1 cellular context compared by ENCODE assay signal in genomic region chr5:132839426-132840301, GRCh38.
TF ChIP-seq lines count a peak whose summit lies in the region.

No MANE protein-coding gene starts in this region.

TF ChIP-seq in HepG2, 621 proteins besides CTCF, POLR2A, EP300 and RAD21 (continued from another document and continues in another):
- TF ChIP-seq ZMAT5 (CRISPR knock-in tag; IDR thresholded peaks at IDR 0.05; ENCODE audit: borderline replicate concordance, low read depth) = no peak
- no peak for TF ChIP-seq CERS6 (CRISPR knock-in tag; IDR thresholded peaks at IDR 0.05)
- 0 out of 2 replicates have a peak, but pooled peaks have one; percentile 40 for TF ChIP-seq ZNF317 (CRISPR knock-in tag; IDR thresholded peaks at IDR 0.05)
- 0 out of 2 replicates have a peak, but pooled peaks have one; percentile 17 for TF ChIP-seq ZNF747 (CRISPR knock-in tag; IDR thresholded peaks at IDR 0.05; ENCODE audit: borderline replicate concordance)
- no peak for TF ChIP-seq ZZZ3 (CRISPR knock-in tag; IDR thresholded peaks at IDR 0.05; ENCODE audit: borderline replicate concordance)
- TF ChIP-seq AKNA (CRISPR knock-in tag; IDR thresholded peaks at IDR 0.05; ENCODE audit: borderline replicate concordance) = no peak
- no peak for TF ChIP-seq PHF20 (CRISPR knock-in tag; IDR thresholded peaks at IDR 0.05)
- TF ChIP-seq TARDBP (CRISPR knock-in tag; IDR thresholded peaks at IDR 0.05) = peak; percentile 85
- TF ChIP-seq CENPBD1 (CRISPR knock-in tag; IDR thresholded peaks at IDR 0.05; ENCODE audit: borderline replicate concordance, low read depth) = no peak
- no peak for TF ChIP-seq CREBL2 (CRISPR knock-in tag; IDR thresholded peaks at IDR 0.05; ENCODE audit: borderline replicate concordance)
- TF ChIP-seq TAF1 (CRISPR knock-in tag; IDR thresholded peaks at IDR 0.05) = peak; percentile 25; the same call in 1 of the 2 replicates
- TF ChIP-seq TCF7L2 (IDR thresholded peaks at IDR 0.05; ENCODE audit: low read depth, low read length) = peak; percentile 91
- TF ChIP-seq BATF2 (CRISPR knock-in tag; IDR thresholded peaks at IDR 0.05) = no peak
- TF ChIP-seq ZNF280D (CRISPR knock-in tag; IDR thresholded peaks at IDR 0.05) = no peak
- TF ChIP-seq CC2D1A (CRISPR knock-in tag; IDR thresholded peaks at IDR 0.05) = no peak
- TF ChIP-seq NR2C2 (CRISPR knock-in tag; IDR thresholded peaks at IDR 0.05; ENCODE audit: borderline replicate concordance) = peak; percentile 46; the same call in 1 of the 2 replicates
- no peak for TF ChIP-seq ZNF547 (CRISPR knock-in tag; IDR thresholded peaks at IDR 0.05)
- peak; percentile 19; the same call in 1 of the 2 replicates for TF ChIP-seq TFE3 (CRISPR knock-in tag; IDR thresholded peaks at IDR 0.05)
- no peak for TF ChIP-seq ZMYM3 (CRISPR knock-in tag; IDR thresholded peaks at IDR 0.05)
- 0 out of 2 replicates have a peak, but pooled peaks have one; percentile 48 for TF ChIP-seq ZNF510 (CRISPR knock-in tag; IDR thresholded peaks at IDR 0.05; ENCODE audit: low read depth)
- peak; percentile 93 for TF ChIP-seq BCL6 (CRISPR knock-in tag; IDR thresholded peaks at IDR 0.05)
- TF ChIP-seq CHCHD3 (CRISPR knock-in tag; IDR thresholded peaks at IDR 0.05) = no peak
- TF ChIP-seq E2F2 (CRISPR knock-in tag; IDR thresholded peaks at IDR 0.05; ENCODE audit: borderline replicate concordance) = no peak
- no peak for TF ChIP-seq U2AF1 (optimal IDR thresholded peaks at IDR 0.05; ENCODE audit: low read depth, low read length)
- no peak for TF ChIP-seq GMEB2 (CRISPR knock-in tag; IDR thresholded peaks at IDR 0.05; ENCODE audit: low read depth)
- no peak for TF ChIP-seq PAX8 (CRISPR knock-in tag; IDR thresholded peaks at IDR 0.05; ENCODE audit: borderline replicate concordance)
- no peak for TF ChIP-seq NFIB (CRISPR knock-in tag; IDR thresholded peaks at IDR 0.05; ENCODE audit: borderline replicate concordance)
- 0 out of 2 replicates have a peak, but pooled peaks have one; percentile 6 for TF ChIP-seq ZNF142 (CRISPR knock-in tag; IDR thresholded peaks at IDR 0.05)
- no peak for TF ChIP-seq CENPT (CRISPR knock-in tag; IDR thresholded peaks at IDR 0.05; ENCODE audit: low read depth)
- no peak for TF ChIP-seq SRSF9 (IDR thresholded peaks at IDR 0.05; ENCODE audit: borderline replicate concordance, insufficient read depth, low read depth, low read length, poor library complexity, severe bottlenecking)
- no peak for TF ChIP-seq SKI (IDR thresholded peaks at IDR 0.05; ENCODE audit: partially characterized antibody)
- TF ChIP-seq ZNF335 (CRISPR knock-in tag; IDR thresholded peaks at IDR 0.05) = peak; percentile 31; the same call in 1 of the 2 replicates
- TF ChIP-seq ZNF639 (CRISPR knock-in tag; conservative IDR thresholded peaks at IDR 0.05) = no peak
